1 cellular context compared by ENCODE assay signal in the genomic region with DNA sequence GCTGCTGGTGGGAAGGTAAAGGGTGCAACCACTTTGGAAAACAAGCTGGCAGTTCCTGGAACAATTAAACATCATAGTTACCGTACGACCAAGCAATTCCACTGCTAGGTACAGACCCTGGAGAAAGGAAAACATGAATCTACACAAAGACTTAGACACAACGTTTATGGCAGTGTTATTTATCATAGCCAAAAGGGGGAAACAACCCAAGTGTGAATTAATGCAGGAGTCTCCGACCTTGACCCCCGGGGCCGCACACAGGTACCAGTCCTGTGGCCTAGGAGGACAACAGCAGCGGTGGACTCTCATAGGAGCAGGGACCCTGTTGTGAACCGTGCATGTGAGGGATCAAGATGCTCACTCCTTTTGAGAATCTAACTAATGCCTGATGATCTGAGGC.
TF ChIP-seq lines count a peak whose summit lies in the region.

No MANE protein-coding gene starts in this region.

TF ChIP-seq in WTC11, 78 proteins besides CTCF, POLR2A, EP300 and RAD21 (continued from another document):
- TF ChIP-seq, protein P1, sequence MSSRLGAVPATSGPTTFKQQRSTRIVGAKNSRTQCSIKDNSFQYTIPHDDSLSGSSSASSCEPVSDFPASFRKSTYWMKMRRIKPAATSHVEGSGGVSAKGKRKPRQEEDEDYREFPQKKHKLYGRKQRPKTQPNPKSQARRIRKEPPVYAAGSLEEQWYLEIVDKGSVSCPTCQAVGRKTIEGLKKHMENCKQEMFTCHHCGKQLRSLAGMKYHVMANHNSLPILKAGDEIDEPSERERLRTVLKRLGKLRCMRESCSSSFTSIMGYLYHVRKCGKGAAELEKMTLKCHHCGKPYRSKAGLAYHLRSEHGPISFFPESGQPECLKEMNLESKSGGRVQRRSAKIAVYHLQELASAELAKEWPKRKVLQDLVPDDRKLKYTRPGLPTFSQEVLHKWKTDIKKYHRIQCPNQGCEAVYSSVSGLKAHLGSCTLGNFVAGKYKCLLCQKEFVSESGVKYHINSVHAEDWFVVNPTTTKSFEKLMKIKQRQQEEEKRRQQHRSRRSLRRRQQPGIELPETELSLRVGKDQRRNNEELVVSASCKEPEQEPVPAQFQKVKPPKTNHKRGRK (CRISPR knock-in tag; IDR thresholded peaks at IDR 0.05; ENCODE audit: borderline replicate concordance) = no peak
- no peak for TF ChIP-seq CREM (CRISPR knock-in tag; IDR thresholded peaks at IDR 0.05)
- TF ChIP-seq ZNF219 (CRISPR knock-in tag; IDR thresholded peaks at IDR 0.05; ENCODE audit: borderline replicate concordance) = no peak
- no peak for TF ChIP-seq ZNF671 (CRISPR knock-in tag; IDR thresholded peaks at IDR 0.05)
- no peak for TF ChIP-seq EMX1 (CRISPR knock-in tag; IDR thresholded peaks at IDR 0.05)
- no peak for TF ChIP-seq GTF2I (CRISPR knock-in tag; conservative IDR thresholded peaks at IDR 0.05)
TF ChIP-seq in WTC11: peak in this region for 0.
